In genomic region chr19:46622118-46622446, GRCh38 we compare ENCODE assay signal across 2 cellular contexts.
TF ChIP-seq lines count a peak whose summit lies in the region.

No MANE protein-coding gene starts in this region.

TF ChIP-seq in GM12878, 131 proteins besides CTCF, POLR2A, EP300 and RAD21:
- TF ChIP-seq PKNOX1 (IDR thresholded peaks at IDR 0.05) (no peak), IRF4 (IDR thresholded peaks at IDR 0.05; ENCODE audit: low read depth, low read length) (no peak), HDGF (IDR thresholded peaks at IDR 0.05) (no peak), BHLHE40 (IDR thresholded peaks at IDR 0.05; ENCODE audit: borderline replicate concordance in 1 of 2, low read depth in 2 of 2, low read length in 1 of 2) (no peak), HSF1 (IDR thresholded peaks at IDR 0.05; ENCODE audit: low read depth, low read length) (no peak), NR2C1 (IDR thresholded peaks at IDR 0.05) (no peak), WRNIP1 (IDR thresholded peaks at IDR 0.05; ENCODE audit: borderline replicate concordance, low read depth, low read length) (no peak), IRF3 (IDR thresholded peaks at IDR 0.05) (no peak), ETV6 (conservative IDR thresholded peaks at IDR 0.05 in 1 of 2, IDR thresholded peaks at IDR 0.05 in 1 of 2; ENCODE audit: borderline replicate concordance in 1 of 2, low read depth in 1 of 2) (no peak), ESRRA (IDR thresholded peaks at IDR 0.05; ENCODE audit: low read length) (no peak), RAD51 (IDR thresholded peaks at IDR 0.05) (no peak), CHD1 (IDR thresholded peaks at IDR 0.05; ENCODE audit: low read depth, low read length) (no peak)
TF ChIP-seq in GM12878: peak in this region for 0.

TF ChIP-seq in WTC11, 78 proteins besides CTCF, POLR2A, EP300 and RAD21:
- TF ChIP-seq ESRRA (CRISPR knock-in tag; IDR thresholded peaks at IDR 0.05; ENCODE audit: borderline replicate concordance) (no peak), ELF4 (CRISPR knock-in tag; IDR thresholded peaks at IDR 0.05; ENCODE audit: low read depth) (no peak), HMGA2 (CRISPR knock-in tag; IDR thresholded peaks at IDR 0.05) (no peak), ATF3 (CRISPR knock-in tag; conservative IDR thresholded peaks at IDR 0.05) (no peak)
